Comparison of ENCODE assay signal across 11 cellular contexts in the genomic region with DNA sequence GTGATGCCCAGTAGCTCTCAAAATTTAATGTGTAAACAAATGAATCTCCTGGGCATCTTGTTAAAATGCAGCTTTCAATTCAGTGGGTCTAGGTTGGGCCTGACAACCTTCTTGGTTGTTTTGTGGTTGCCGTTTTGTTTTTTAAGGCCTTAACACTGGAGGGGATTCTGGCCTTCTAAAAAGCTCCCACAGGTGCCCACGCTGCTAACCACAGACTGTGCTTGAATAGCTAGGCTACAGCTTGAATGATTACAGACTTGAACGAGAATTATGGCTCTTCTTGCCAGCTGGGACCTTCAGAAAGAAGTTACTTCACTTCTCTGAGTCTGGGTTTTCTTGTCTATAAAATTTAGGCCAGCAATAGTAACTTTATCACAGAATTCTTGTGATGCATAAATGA. TPM values are rescaled to one million over a fixed set of nuclear protein-coding genes. Genes with fewer than 3 reads are reported as not detected.
A peak's percentile ranks its signal among the peaks of the same experiment; 100 is the strongest.
DNase-seq lines count a peak whose midpoint lies in the region; ATAC-seq and TF ChIP-seq lines count a peak whose summit lies in the region.
"Had no signal": no experiment of that assay in that cellular context is flagged by ENCODE, and none has a peak within 500 bp of the region (broad histone marks: within the 10 kb centered on the region; RNA-seq: fewer than 3 reads in every experiment).

No MANE protein-coding gene starts in this region.

- H3K4me2 ChIP-seq in Loucy (ENCODE audit: low read depth, low read length, poor library complexity, severe bottlenecking): peak overlapping the region; percentile 94

- H3K4me1 ChIP-seq in Loucy (ENCODE audit: insufficient read depth, low read length, poor library complexity, severe bottlenecking): peaks cover 12% of the 10 kb centered on the region

- no peaks in the 10 kb centered on the region for H3K9me2 ChIP-seq in Loucy (replicated peaks; ENCODE audit: low read depth, low read length)
- H3K9me2 ChIP-seq: SK-N-SH had no signal

- H3K79me2 ChIP-seq in Loucy (ENCODE audit: insufficient read depth, low read length): no peaks in the 10 kb centered on the region

- no peaks in the 10 kb centered on the region for H3K27me3 ChIP-seq in Loucy (ENCODE audit: insufficient read depth, low read length, poor library complexity, severe bottlenecking)
- H3K27me3 ChIP-seq: Peyer's patch had no signal

- DNase-seq in activated naive CD8-positive, alpha-beta T cell treated with anti-CD3 and anti-CD28 coated beads for 36 hours: no peak
- DNase-seq in myocyte (ENCODE audit: low read depth): peak; percentile 40
- no peak for DNase-seq in SHP77 (lab: John Stamatoyannopoulos, UW)
- DNase-seq in glutamatergic neuron: no peak

- H3K27ac Mint-ChIP-seq in activated naive CD8-positive, alpha-beta T cell: peak overlapping the region; percentile 87
- H3K27ac Mint-ChIP-seq in activated naive CD8-positive, alpha-beta T cell treated with anti-CD3 and anti-CD28 coated beads for 36 hours: no peak overlapping the region
- no peak overlapping the region for H3K27ac Mint-ChIP-seq in glutamatergic neuron (ENCODE audit: unreplicated experiment)

- H3K4me3 ChIP-seq in Loucy (ENCODE audit: low read length, poor library complexity, severe bottlenecking): no peak overlapping the region

- no peak overlapping the region for H3K9ac ChIP-seq in Loucy (ENCODE audit: low read depth, low read length, poor library complexity, severe bottlenecking)
- H3K9ac ChIP-seq: SK-N-SH had no signal

- H2AFZ ChIP-seq in Loucy (ENCODE audit: low read length): no peak overlapping the region; the same call in 1 of the 2 replicates

- no peaks in the 10 kb centered on the region for H4K20me1 ChIP-seq in Loucy (ENCODE audit: insufficient read depth, low read length, poor library complexity, severe bottlenecking)

- no peak overlapping the region for H3K4me3 Mint-ChIP-seq in activated naive CD8-positive, alpha-beta T cell
- H3K4me3 Mint-ChIP-seq in activated naive CD8-positive, alpha-beta T cell treated with anti-CD3 and anti-CD28 coated beads for 36 hours: no peak overlapping the region
- H3K4me3 Mint-ChIP-seq in glutamatergic neuron (ENCODE audit: unreplicated experiment): no peak overlapping the region

- peaks cover 13% of the 10 kb centered on the region for H3K4me1 Mint-ChIP-seq in activated naive CD8-positive, alpha-beta T cell (ENCODE audit: low read depth)
- peaks cover 13% of the 10 kb centered on the region for H3K4me1 Mint-ChIP-seq in activated naive CD8-positive, alpha-beta T cell treated with anti-CD3 and anti-CD28 coated beads for 36 hours
- H3K4me1 Mint-ChIP-seq in glutamatergic neuron (ENCODE audit: low read depth, unreplicated experiment): peaks cover 3% of the 10 kb centered on the region

- H3K9me3 ChIP-seq in Loucy (ENCODE audit: insufficient read depth, low read depth, low read length): no peaks in the 10 kb centered on the region
- H3K9me3 ChIP-seq: Peyer's patch, SK-N-SH had no signal

- H3K36me3 Mint-ChIP-seq in activated naive CD8-positive, alpha-beta T cell: peaks cover 3% of the 10 kb centered on the region
- no peaks in the 10 kb centered on the region for H3K36me3 Mint-ChIP-seq in activated naive CD8-positive, alpha-beta T cell treated with anti-CD3 and anti-CD28 coated beads for 36 hours
- peaks cover 4% of the 10 kb centered on the region for H3K36me3 Mint-ChIP-seq in glutamatergic neuron (ENCODE audit: unreplicated experiment)

- TF ChIP-seq CTCF in Loucy (conservative IDR thresholded peaks at IDR 0.05; ENCODE audit: low read length) (no peak), glutamatergic neuron (IDR thresholded peaks at IDR 0.05; ENCODE audit: partially characterized antibody, unreplicated experiment) (no peak)

- H3F3A ChIP-seq in Loucy (ENCODE audit: low read depth): no peaks in the 10 kb centered on the region

- no peaks in the 10 kb centered on the region for H3K36me3 ChIP-seq in Loucy (ENCODE audit: insufficient read depth, low read length)
- H3K36me3 ChIP-seq: Peyer's patch had no signal

- H3K27me3 Mint-ChIP-seq in activated naive CD8-positive, alpha-beta T cell: no peaks in the 10 kb centered on the region
- no peaks in the 10 kb centered on the region for H3K27me3 Mint-ChIP-seq in activated naive CD8-positive, alpha-beta T cell treated with anti-CD3 and anti-CD28 coated beads for 36 hours
- peaks cover 6% of the 10 kb centered on the region for H3K27me3 Mint-ChIP-seq in glutamatergic neuron (ENCODE audit: unreplicated experiment)

- ATAC-seq in HG03565 (IDR thresholded peaks at IDR 0.05; ENCODE audit: unreplicated experiment) (no peak), esophagus mucosa (no peak)

- H3K9me3 Mint-ChIP-seq in activated naive CD8-positive, alpha-beta T cell (ENCODE audit: low read depth): no peaks in the 10 kb centered on the region
- H3K9me3 Mint-ChIP-seq in activated naive CD8-positive, alpha-beta T cell treated with anti-CD3 and anti-CD28 coated beads for 36 hours: no peaks in the 10 kb centered on the region
- H3K9me3 Mint-ChIP-seq in glutamatergic neuron (ENCODE audit: unreplicated experiment): peaks cover 5% of the 10 kb centered on the region

RNA-seq across cellular contexts. Expression of gene FLVCR2, which starts 1.3 kb away (rescaled TPM):
- total RNA-seq in activated naive CD8-positive, alpha-beta T cell treated with anti-CD3 and anti-CD28 coated beads for 36 hours: under 1 TPM; 0.64 to 0.78 TPM
- total RNA-seq in myocyte: 42.5 and 53.8 TPM in 2 replicates
- 7.8 TPM for polyA plus RNA-seq in myocyte (2012)
- not detected for total RNA-seq in glutamatergic neuron (ENCODE audit: unreplicated experiment)
- total RNA-seq in esophagus mucosa: 7.0 TPM

RNA-seq across cellular contexts. Expression of gene BATF, which starts 54.8 kb away (rescaled TPM):
- total RNA-seq in activated naive CD8-positive, alpha-beta T cell treated with anti-CD3 and anti-CD28 coated beads for 36 hours: 10 to 100 TPM; 46.2 to 47.9 TPM
- not detected in 2 replicates for total RNA-seq in myocyte
- polyA plus RNA-seq in myocyte (2012): not detected
- not detected for total RNA-seq in glutamatergic neuron (ENCODE audit: unreplicated experiment)
- total RNA-seq in esophagus mucosa: 0.84 TPM
- total RNA-seq: fibroblast of villous mesenchyme had no signal
- polyA plus RNA-seq: SK-N-SH had no signal

Comparison
In these comparisons a context has a peak if more than half of its experiments do, and no peak if none do; other contexts are left out.
1. RNA of gene BATF, which starts 54.8 kb away (total RNA-seq): 46.2 to 47.9 TPM in activated naive CD8-positive, alpha-beta T cell treated with anti-CD3 and anti-CD28 coated beads for 36 hours; 0.84 TPM in esophagus mucosa (single experiment), not detected in myocyte and not detected in glutamatergic neuron (single experiment); every median in the first group is over 10 times any median in the second.